ENCODE assay signal across 8 cellular contexts in the genomic region with DNA sequence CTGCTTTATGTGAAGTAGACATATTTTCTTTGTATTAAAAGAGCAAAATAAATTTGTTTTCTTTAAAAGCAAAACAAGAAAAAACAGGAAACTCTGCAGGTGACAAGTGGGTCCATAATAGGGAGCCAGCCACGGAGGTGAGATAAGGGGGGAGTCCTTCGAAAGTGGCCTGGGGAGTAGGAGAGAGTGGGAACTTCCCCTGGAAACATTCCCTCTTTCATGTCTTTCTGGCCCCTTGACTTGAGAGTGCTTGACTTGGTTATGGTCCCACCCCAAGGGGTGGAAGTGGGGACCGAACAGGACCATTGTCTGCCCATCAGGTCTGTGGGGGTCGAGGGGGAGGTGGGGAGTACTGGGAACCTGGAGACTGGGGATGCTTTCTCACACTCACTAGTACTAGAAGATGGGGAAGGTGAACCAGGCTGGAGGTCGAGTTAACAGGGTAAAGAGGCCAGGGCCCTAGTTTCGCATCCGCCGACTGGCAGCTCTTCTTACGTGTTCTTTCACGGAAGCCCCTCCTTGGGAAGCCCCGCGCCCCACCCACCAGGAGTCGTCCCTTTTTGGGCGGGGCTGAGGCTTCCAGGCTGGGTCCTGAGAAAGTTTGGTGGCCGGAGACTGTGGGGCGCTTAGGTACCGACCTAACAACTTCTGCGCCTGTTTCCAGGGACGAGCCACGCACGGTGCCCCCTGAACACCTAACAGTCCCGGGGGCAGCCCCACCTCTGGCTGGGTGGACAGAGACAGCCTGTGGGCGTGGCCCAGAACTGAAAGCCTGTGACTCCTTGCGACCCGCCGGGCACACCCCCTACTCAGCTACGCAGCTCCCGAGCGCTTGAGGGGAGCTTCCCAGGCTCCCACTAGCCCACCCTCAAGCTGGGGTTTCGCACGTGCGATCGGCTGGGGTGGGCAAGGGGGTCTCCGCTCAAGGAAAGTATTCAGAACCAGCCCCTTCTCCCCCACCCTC. TPM values are rescaled to one million over a fixed set of nuclear protein-coding genes. Genes with fewer than 3 reads are reported as not detected.
DNase-seq lines count a peak whose midpoint lies in the region; FAIRE-seq and TF ChIP-seq lines count a peak whose summit lies in the region.

No MANE protein-coding gene starts in this region.

- peak overlapping the region; percentile 74 for H3K9ac ChIP-seq in rectal smooth muscle tissue (ENCODE audit: low read length)

- FAIRE-seq in GM12891 (lab: Jason Lieb, UNC), result peak; percentile 76

- TF ChIP-seq POLR2A in GM12891 (IDR thresholded peaks at IDR 0.05; ENCODE audit: low read depth, low read length), result no peak

- no peak for TF ChIP-seq CTCF in fibroblast of villous mesenchyme (IDR thresholded peaks at IDR 0.05; ENCODE audit: insufficient read depth, low read depth, low read length)

- H3K27ac ChIP-seq in rectal smooth muscle tissue (ENCODE audit: low read depth, low read length), result peak overlapping the region; percentile 24

- DNase-seq in GM12891 (ENCODE audit: insufficient read length, low spot score), result no peak
- DNase-seq in H4 (ENCODE audit: low spot score), result peak; percentile 26
- peak; percentile 34 for DNase-seq in NCI-H69 (lab: John Stamatoyannopoulos, UW)
- DNase-seq in activated T-cell treated with anti-CD3 and anti-CD28 coated beads for 4 hours, result peak; percentile 71
- DNase-seq in fibroblast of villous mesenchyme (ENCODE audit: low read depth), result peak; percentile 47
- no peak for DNase-seq in ureter (ENCODE audit: low spot score)
- DNase-seq in hippocampal formation (lab: John Stamatoyannopoulos, UW), result no peak

- H3K4me1 ChIP-seq in rectal smooth muscle tissue (ENCODE audit: control insufficient read depth, insufficient read depth, low read length), result peaks cover 13% of the 10 kb centered on the region

- peaks cover 16% of the 10 kb centered on the region for H3K27me3 ChIP-seq in rectal smooth muscle tissue (ENCODE audit: control insufficient read depth, insufficient read depth, low read length)

- H3K36me3 ChIP-seq in rectal smooth muscle tissue (ENCODE audit: control insufficient read depth, insufficient read depth, low read length), result peaks cover 2% of the 10 kb centered on the region

- H3K4me3 ChIP-seq in fibroblast of villous mesenchyme (ENCODE audit: low read depth, low read length), result peak overlapping the region; percentile 97
- H3K4me3 ChIP-seq in rectal smooth muscle tissue (ENCODE audit: low read length), result peak overlapping the region; percentile 95

TF ChIP-seq in GM12891, 5 proteins besides CTCF, POLR2A, EP300 and RAD21:
- TF ChIP-seq PAX5 (IDR thresholded peaks at IDR 0.05; ENCODE audit: insufficient read depth, low read length, severe bottlenecking) (no peak), POU2F2 (IDR thresholded peaks at IDR 0.05; ENCODE audit: low read depth, low read length) (no peak), POLR2AphosphoS5 (IDR thresholded peaks at IDR 0.05; ENCODE audit: low read depth, low read length) (no peak), SPI1 (IDR thresholded peaks at IDR 0.05; ENCODE audit: low read depth, low read length) (no peak), TAF1 (IDR thresholded peaks at IDR 0.05; ENCODE audit: low read depth, low read length) (no peak)
TF ChIP-seq in GM12891: peak in this region for 0.

RNA-seq across cellular contexts. Expression of a gene that starts 0.8 kb away (rescaled TPM):
- polyA plus RNA-seq in GM12891 (2012; ENCODE audit: low read depth, missing spikeins), result 17.2 TPM
- total RNA-seq in H4 (2014; rRNA removed; shearing (Covaris generic)), result 13.6 and 17.9 TPM in 2 replicates
- total RNA-seq in fibroblast of villous mesenchyme (12.5 and 18.4 TPM in 2 replicates), ureter (20.5 TPM)

RNA-seq across cellular contexts. Expression of a gene that starts 0.8 kb away (rescaled TPM):
- polyA plus RNA-seq in GM12891 (2012; ENCODE audit: low read depth, missing spikeins), result 6.3 TPM
- total RNA-seq in H4 (2014; rRNA removed; shearing (Covaris generic)), result 1.3 and 3.3 TPM in 2 replicates
- total RNA-seq in fibroblast of villous mesenchyme (8.6 and 10.6 TPM in 2 replicates), ureter (12.5 TPM)

RNA-seq across cellular contexts. Expression of a gene that starts 5.6 kb away (rescaled TPM):
- 13.0 TPM for polyA plus RNA-seq in GM12891 (2012; ENCODE audit: low read depth, missing spikeins)
- total RNA-seq in H4 (2014; rRNA removed; shearing (Covaris generic)), result 0.50 TPM in 1 of 2 replicates, not detected in the other
- total RNA-seq in fibroblast of villous mesenchyme (2.6 and 3.0 TPM in 2 replicates), ureter (52.0 TPM)

RNA-seq across cellular contexts. Expression of a gene that starts 8.1 kb away (rescaled TPM):
- polyA plus RNA-seq in GM12891 (2012; ENCODE audit: low read depth, missing spikeins), result 3.2 TPM
- total RNA-seq in H4 (2014; rRNA removed; shearing (Covaris generic)), result 21.2 and 21.6 TPM in 2 replicates
- total RNA-seq in fibroblast of villous mesenchyme (41.9 and 46.4 TPM in 2 replicates), ureter (14.5 TPM)

RNA-seq across cellular contexts. Expression of a gene that starts 11.4 kb away (rescaled TPM):
- polyA plus RNA-seq in GM12891 (2012; ENCODE audit: low read depth, missing spikeins), result 10.3 TPM
- total RNA-seq in H4 (2014; rRNA removed; shearing (Covaris generic)), result 39.4 and 47.9 TPM in 2 replicates
- total RNA-seq in fibroblast of villous mesenchyme, result 11.7 and 12.2 TPM in 2 replicates
- 26.8 TPM for total RNA-seq in ureter

Comparison
In these comparisons a context has a peak if more than half of its experiments do, and no peak if none do; other contexts are left out.
1. DNase-seq: peak in H4 (single experiment), NCI-H69 (single experiment), activated T-cell treated with anti-CD3 and anti-CD28 coated beads for 4 hours (single experiment) and fibroblast of villous mesenchyme (single experiment); none in GM12891 (single experiment), ureter (single experiment) and hippocampal formation (0 of 2).
2. RNA of a gene that starts 5.6 kb away (total RNA-seq): 52.0 TPM in ureter (single experiment); 2.6 to 3.0 TPM in fibroblast of villous mesenchyme and 0.50 TPM in H4; every median in the first group is over 10 times any median in the second.